ENCODE assay signal across 8 cellular contexts in genomic region chr2:113203901-113204519, GRCh38. TPM values are rescaled to one million over a fixed set of nuclear protein-coding genes. Genes with fewer than 3 reads are reported as not detected.
DNase-seq lines count a peak whose midpoint lies in the region; ATAC-seq and TF ChIP-seq lines count a peak whose summit lies in the region.

No MANE protein-coding gene starts in this region.

- H3K36me3 Mint-ChIP-seq in immature natural killer cell, result peaks cover 0 to 18% (median 0%) of the 10 kb centered on the region in 3 donors

- 27 to 33% methylated on average over 3 to 5 of the region's 5 CpGs for WGBS in body of pancreas, 2 donors

- ATAC-seq in GM18505 (IDR thresholded peaks at IDR 0.05; ENCODE audit: unreplicated experiment) (peak; percentile 77), HG02973 (IDR thresholded peaks at IDR 0.05; ENCODE audit: unreplicated experiment) (peak; percentile 73), body of pancreas (peak; percentile 56)

- no peaks in the 10 kb centered on the region for H3K9me3 ChIP-seq in body of pancreas

- DNase-seq in 8988T (peak; percentile 94), NCI-H2081 treated with DMSO at 0.1 percent for 48 hours (lab: John Stamatoyannopoulos, UW) (peak; percentile 57), UCSD-AML1 (lab: John Stamatoyannopoulos, UW; ENCODE audit: unreplicated experiment) (peak; percentile 76), body of pancreas (peak; percentile 73 to 79 (median 78)), immature natural killer cell (peak; percentile 50 to 61 (median 60))
- peak; percentile 76 for DNase-seq in stimulated activated CD4-positive, alpha-beta T cell treated with anti-CD3 and anti-CD28 coated beads, Interleukin-1b, Interleukin-23, amount 100 ng/mL, for 48 hours

- TF ChIP-seq POLR2A in GM18505 (IDR thresholded peaks at IDR 0.05; ENCODE audit: borderline replicate concordance, extremely low read depth, insufficient read depth, insufficient read length) (no peak), body of pancreas (IDR thresholded peaks at IDR 0.05) (peak in 1 of 3 donors; percentile 17)

- no peaks in the 10 kb centered on the region for H3K36me3 ChIP-seq in body of pancreas (replicated peaks in 1 of 2; ENCODE audit: insufficient read depth in 1 of 2, low read depth in 2 of 2)

- no peak overlapping the region for H3K4me3 Mint-ChIP-seq in immature natural killer cell

- TF ChIP-seq CTCF in body of pancreas (IDR thresholded peaks at IDR 0.05), result peak; percentile 61 to 87 (median 79)

- intact Hi-C loops in body of pancreas (cut with DNase I), result loop anchor here (5.0 kb wide), 1 partner anchor 67 kb away; no protein-coding TSS in a partner anchor

- no peak overlapping the region for H3K4me3 ChIP-seq in body of pancreas

- H3K4me1 ChIP-seq in body of pancreas, result peaks cover 28% of the 10 kb centered on the region

- no peaks in the 10 kb centered on the region for H3K27me3 ChIP-seq in body of pancreas

- H3K27me3 Mint-ChIP-seq in immature natural killer cell (ENCODE audit: low read depth in 3 of 3), result peaks cover 0 to 3% (median 1%) of the 10 kb centered on the region in 3 donors

- peak overlapping the region in 3 of 4 donors; percentile 27 to 40 (median 30) for H3K27ac ChIP-seq in body of pancreas

- H3K9me3 Mint-ChIP-seq in immature natural killer cell, result no peaks in the 10 kb centered on the region

- H3K4me1 Mint-ChIP-seq in immature natural killer cell, result peaks cover 30 to 31% of the 10 kb centered on the region in 2 donors

- H3K27ac Mint-ChIP-seq in immature natural killer cell, result peak overlapping the region; percentile 11 to 85 (median 83)

RNA-seq across cellular contexts. Expression of gene PSD4, which starts 30.2 kb away (rescaled TPM):
- 10 to 100 TPM; 40.5 to 83.4 TPM for total RNA-seq in body of pancreas
- 10 to 100 TPM; 17.0 to 72.3 (median 20.6) TPM for polyA plus RNA-seq in immature natural killer cell
